In genomic region chr3:143433787-143434378, GRCh38 we compare ENCODE assay signal across 9 cellular contexts.
DNase-seq lines count a peak whose midpoint lies in the region; ATAC-seq and TF ChIP-seq lines count a peak whose summit lies in the region.
"Had no signal": no experiment of that assay in that cellular context is flagged by ENCODE, and none has a peak within 500 bp of the region (broad histone marks: within the 10 kb centered on the region; RNA-seq: fewer than 3 reads in every experiment).

No MANE protein-coding gene starts in this region.

- H3K4me3 ChIP-seq in LNCaP clone FGC (ENCODE audit: low read depth, low read length): no peak overlapping the region
- H3K4me3 ChIP-seq in endodermal cell (ENCODE audit: low read length): no peak overlapping the region

- no peak for ATAC-seq in HG03095 (IDR thresholded peaks at IDR 0.05; ENCODE audit: unreplicated experiment)

- peaks cover 5% of the 10 kb centered on the region for H3K27me3 Mint-ChIP-seq in endodermal cell (ENCODE audit: insufficient read depth)

- no peak overlapping the region for H3K27ac Mint-ChIP-seq in endodermal cell

- H3K27me3 ChIP-seq in endodermal cell (ENCODE audit: control insufficient read depth, insufficient read depth, low read length, poor library complexity, severe bottlenecking): no peaks in the 10 kb centered on the region

- H3K36me3 ChIP-seq in endodermal cell (ENCODE audit: control insufficient read depth, insufficient read depth, low read length): no peaks in the 10 kb centered on the region

- H3K9me3 ChIP-seq in endodermal cell (ENCODE audit: control insufficient read depth, low read length): no peaks in the 10 kb centered on the region

- H3K9me3 Mint-ChIP-seq in endodermal cell: no peaks in the 10 kb centered on the region

- H3K4me1 ChIP-seq in endodermal cell (ENCODE audit: control insufficient read depth, insufficient read depth, low read length): peaks cover 6% of the 10 kb centered on the region

- DNase-seq in activated T-cell treated with anti-CD3 and anti-CD28 coated beads, Interleukin-2, amount 50 U/mL, for 48 hours: peak; percentile 41 to 42
- DNase-seq in activated T-cell treated with anti-CD3 and anti-CD28 coated beads for 4 hours (no peak), LNCaP clone FGC (ENCODE audit: low read depth) (no peak), endodermal cell (peak; percentile 65), NCI-H2196 (lab: John Stamatoyannopoulos, UW; ENCODE audit: unreplicated experiment) (no peak), NCI-H2227 (lab: John Stamatoyannopoulos, UW; ENCODE audit: unreplicated experiment) (no peak)
- peak; percentile 12 for DNase-seq in stimulated activated CD4-positive, alpha-beta T cell treated with anti-CD3 and anti-CD28 coated beads, Interleukin-4, amount 100 ng/mL, for 1 hour
- DNase-seq: occipital lobe had no signal

- WGBS in endodermal cell (ENCODE audit: insufficient coverage in 1 of 2, insufficient read length in 1 of 2), 2 experiments: 76 to 100% methylated on average over 1 to 4 of the region's 4 CpGs

- no peak overlapping the region for H3K27ac ChIP-seq in endodermal cell (ENCODE audit: low read depth, low read length)

- peaks cover 33% of the 10 kb centered on the region for H3K4me1 Mint-ChIP-seq in endodermal cell

- no peaks in the 10 kb centered on the region for H3K36me3 Mint-ChIP-seq in endodermal cell (ENCODE audit: low read depth)

- TF ChIP-seq CTCF in LNCaP clone FGC (IDR thresholded peaks at IDR 0.05; ENCODE audit: control insufficient read depth, extremely low read depth, insufficient read depth) (peak; percentile 48), endodermal cell (conservative IDR thresholded peaks at IDR 0.05) (peak; percentile 79)

- H3K4me3 Mint-ChIP-seq in endodermal cell: no peak overlapping the region

- no peak overlapping the region for H3K9ac ChIP-seq in endodermal cell (ENCODE audit: extremely low read depth, low read length, poor library complexity, severe bottlenecking)

Comparison
In these comparisons a context has a peak if more than half of its experiments do, and no peak if none do; other contexts are left out.
1. DNase-seq: peak in activated T-cell treated with anti-CD3 and anti-CD28 coated beads, Interleukin-2, amount 50 U/mL, for 48 hours (2 of 2), endodermal cell (single experiment) and stimulated activated CD4-positive, alpha-beta T cell treated with anti-CD3 and anti-CD28 coated beads, Interleukin-4, amount 100 ng/mL, for 1 hour (single experiment); none in activated T-cell treated with anti-CD3 and anti-CD28 coated beads for 4 hours (single experiment), LNCaP clone FGC (single experiment), NCI-H2196 (single experiment) and NCI-H2227 (single experiment).